1 cellular context compared by ENCODE assay signal in the genomic region with DNA sequence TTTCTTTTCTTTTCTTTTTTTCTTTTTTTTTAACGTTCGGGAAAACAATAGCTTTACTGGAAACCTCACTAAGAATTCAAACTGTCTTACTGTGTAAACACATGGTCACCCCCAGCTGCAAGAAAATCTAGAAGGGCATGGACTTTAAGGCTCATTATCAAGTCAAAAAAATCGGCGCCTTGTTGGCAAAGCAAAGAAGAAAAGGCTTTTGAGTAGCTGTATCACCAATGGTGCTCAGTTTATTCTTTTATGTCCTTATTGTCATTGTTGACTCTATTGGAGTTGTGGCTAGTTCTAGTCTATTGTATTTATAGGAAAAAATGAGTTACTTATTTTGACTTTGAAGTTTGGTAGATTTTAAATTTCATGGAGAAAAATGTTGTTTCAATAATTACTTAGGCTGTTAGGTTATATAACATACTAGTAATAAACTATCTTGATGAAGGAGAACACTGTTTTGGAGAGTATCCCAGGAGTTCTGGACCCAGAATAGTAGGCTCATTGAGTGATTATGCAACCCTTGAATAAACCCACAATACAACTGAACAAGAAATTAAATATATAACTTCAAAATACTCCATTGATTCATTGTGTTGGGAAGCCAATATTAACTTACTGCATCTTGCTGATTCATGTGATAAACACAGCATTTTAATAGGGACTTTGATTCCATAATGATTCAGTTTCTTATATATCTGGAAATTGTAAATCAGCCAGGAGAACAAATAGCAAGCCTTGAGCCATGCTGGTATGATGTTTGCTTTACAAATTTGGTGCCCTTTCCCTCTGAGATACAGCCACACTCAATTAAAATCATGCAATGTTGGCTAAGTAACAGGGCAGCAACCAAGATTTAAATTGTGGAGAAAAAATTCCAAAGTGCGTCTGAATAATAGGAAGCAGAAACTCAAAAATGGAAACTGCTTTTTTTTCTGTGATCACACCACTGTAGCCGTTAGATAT.
TF ChIP-seq lines count a peak whose summit lies in the region.

No MANE protein-coding gene starts in this region.

TF ChIP-seq in K562, 482 proteins besides CTCF, POLR2A, EP300 and RAD21:
- TF ChIP-seq KDM1A (IDR thresholded peaks at IDR 0.05) (no peak), ZSCAN32 (CRISPR knock-in tag; IDR thresholded peaks at IDR 0.05) (no peak), NCOA2 (IDR thresholded peaks at IDR 0.05; ENCODE audit: partially characterized antibody in 2 of 2) (no peak), KLF1 (tag; IDR thresholded peaks at IDR 0.05) (no peak), COPS2 (conservative IDR thresholded peaks at IDR 0.05) (no peak), STAT5A (IDR thresholded peaks at IDR 0.05; ENCODE audit: borderline replicate concordance, low read length) (no peak), ZNF431 (CRISPR knock-in tag; IDR thresholded peaks at IDR 0.05) (no peak), ZNF3 (CRISPR knock-in tag; IDR thresholded peaks at IDR 0.05) (no peak), CBX3 (IDR thresholded peaks at IDR 0.05; ENCODE audit: borderline replicate concordance in 1 of 2, low read length in 2 of 2) (no peak), SIN3A (IDR thresholded peaks at IDR 0.05; ENCODE audit: borderline replicate concordance in 2 of 2, control insufficient read depth in 1 of 2, low read depth in 2 of 2, low read length in 2 of 2) (no peak), POLR2B (IDR thresholded peaks at IDR 0.05; ENCODE audit: low read depth, partially characterized antibody) (no peak), HOXB6 (CRISPR knock-in tag; IDR thresholded peaks at IDR 0.05; ENCODE audit: borderline replicate concordance) (no peak), PPARD (CRISPR knock-in tag; IDR thresholded peaks at IDR 0.05) (no peak), HMBOX1 (IDR thresholded peaks at IDR 0.05) (no peak), NFATC3 (IDR thresholded peaks at IDR 0.05) (no peak), CTCFL (IDR thresholded peaks at IDR 0.05; ENCODE audit: borderline replicate concordance, insufficient read depth, low read depth, low read length, poor library complexity, severe bottlenecking) (no peak)
